In the genomic region with DNA sequence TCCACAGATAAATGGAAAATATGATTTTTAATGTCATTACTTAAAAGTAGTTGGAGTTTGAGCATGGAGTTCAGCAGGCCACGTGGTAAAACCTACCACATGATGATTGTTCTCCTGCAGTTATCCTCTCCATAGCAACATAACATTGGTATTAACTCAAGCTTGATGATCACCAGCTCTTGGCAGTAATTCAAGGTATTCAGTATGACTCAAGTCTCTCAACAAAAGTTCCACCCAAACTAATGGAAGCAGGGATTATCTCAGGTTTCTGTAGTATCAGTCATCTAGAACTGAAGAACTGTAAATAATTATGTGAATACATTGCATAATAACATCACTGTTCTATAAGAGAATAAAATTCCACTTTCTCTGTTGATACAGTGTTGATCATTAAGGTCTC, we compare ENCODE assay signal across 12 cellular contexts. TPM values are rescaled to one million over a fixed set of nuclear protein-coding genes. Genes with fewer than 3 reads are reported as not detected.
A peak's percentile ranks its signal among the peaks of the same experiment; 100 is the strongest.
DNase-seq lines count a peak whose midpoint lies in the region; ATAC-seq, FAIRE-seq and TF ChIP-seq lines count a peak whose summit lies in the region.
"Had no signal": no experiment of that assay in that cellular context is flagged by ENCODE, and none has a peak within 500 bp of the region (broad histone marks: within the 10 kb centered on the region; RNA-seq: fewer than 3 reads in every experiment).

No MANE protein-coding gene starts in this region.

- H3K14ac ChIP-seq in IMR-90 (replicated peaks; ENCODE audit: low read depth, low read length): no peak overlapping the region

- in situ Hi-C loops in IMR-90 (cut with MboI; ENCODE audit: low sequenced_read_pairs): loop anchor here (25.0 kb wide), 1 partner anchor 1094 kb away; a partner anchor contains a TSS

- POLR2A ChIA-PET in IMR-90 (lab: Charles Lee; ENCODE audit: unreplicated experiment): no interaction called here

- no peak overlapping the region for H4K91ac ChIP-seq in IMR-90 (ENCODE audit: insufficient read depth, low read depth, low read length)

- H2BK20ac ChIP-seq in IMR-90 (ENCODE audit: low read depth, low read length): no peak overlapping the region

- BruUV-seq in IMR-90 (replicated peaks; lab: Mats Ljungman, UMichigan): no TSS peak

- H3K9me3 ChIP-seq in IMR-90 (ENCODE audit: control insufficient read depth, insufficient read depth, low read length): no peaks in the 10 kb centered on the region

- H3K36me3 ChIP-seq in IMR-90 (ENCODE audit: control insufficient read depth, insufficient read depth, low read length) (no peaks in the 10 kb centered on the region), bronchial epithelial cell (ENCODE audit: control insufficient read depth, insufficient read depth, low read length) (no peaks in the 10 kb centered on the region), mesendoderm (ENCODE audit: control insufficient read depth, insufficient read depth, low read length) (no peaks in the 10 kb centered on the region)

- no peak overlapping the region for H3K4me3 ChIP-seq in IMR-90 (ENCODE audit: insufficient read depth, low read depth, low read length)
- no peak overlapping the region for H3K4me3 ChIP-seq in bronchial epithelial cell (ENCODE audit: low read depth, low read length)
- H3K4me3 ChIP-seq in mesendoderm (ENCODE audit: low read length): no peak overlapping the region

- TF ChIP-seq POLR2A in IMR-90 (IDR thresholded peaks at IDR 0.05; ENCODE audit: low read depth, low read length): no peak

- no peaks in the 10 kb centered on the region for H3K79me1 ChIP-seq in IMR-90 (ENCODE audit: low read depth in 1 of 2, low read length in 2 of 2)
- H3K79me1 ChIP-seq in mesendoderm (ENCODE audit: low read length): no peaks in the 10 kb centered on the region

- no peak overlapping the region for H3K56ac ChIP-seq in IMR-90 (ENCODE audit: extremely low read depth, insufficient read depth, low read length)
- H3K56ac ChIP-seq in mesendoderm (ENCODE audit: low read length): no peak overlapping the region

- H3K23ac ChIP-seq in IMR-90 (ENCODE audit: low read depth, low read length): no peak overlapping the region
- no peak overlapping the region for H3K23ac ChIP-seq in mesendoderm (ENCODE audit: low read length)

- H2AFZ ChIP-seq in IMR-90 (replicated peaks; ENCODE audit: low read length, poor library complexity): no peak overlapping the region

- H2BK15ac ChIP-seq in IMR-90 (ENCODE audit: low read depth, low read length) (no peak overlapping the region), mesendoderm (replicated peaks; ENCODE audit: low read depth) (no peak overlapping the region)

- no peak overlapping the region for H3K9ac ChIP-seq in IMR-90 (ENCODE audit: low read depth, low read length)
- H3K9ac ChIP-seq in mesendoderm (ENCODE audit: low read length): no peak overlapping the region

- H3K27me3 ChIP-seq in IMR-90 (ENCODE audit: control insufficient read depth, insufficient read depth, low read length) (no peaks in the 10 kb centered on the region), bronchial epithelial cell (ENCODE audit: control insufficient read depth, insufficient read depth, low read length) (no peaks in the 10 kb centered on the region), mesendoderm (ENCODE audit: insufficient read depth, low read length, poor library complexity) (no peaks in the 10 kb centered on the region)

- TF ChIP-seq RAD21 in IMR-90 (IDR thresholded peaks at IDR 0.05; ENCODE audit: low read length): no peak

- no peaks in the 10 kb centered on the region for H3K79me2 ChIP-seq in mesendoderm (ENCODE audit: control insufficient read depth, insufficient read depth, low read length)

- H4K8ac ChIP-seq in IMR-90 (ENCODE audit: low read depth in 2 of 2, low read length in 2 of 2): no peak overlapping the region
- no peak overlapping the region for H4K8ac ChIP-seq in mesendoderm (ENCODE audit: low read depth, low read length)

- CTCF ChIA-PET in IMR-90 (lab: Yijun Ruan, JAX): interaction anchor here (0.5 kb wide), 1 partner anchor 19 kb away, joined by 3 read pairs; no protein-coding TSS in a partner anchor

- H2BK5ac ChIP-seq in IMR-90 (ENCODE audit: low read depth, low read length, poor library complexity, severe bottlenecking): no peak overlapping the region
- no peak overlapping the region for H2BK5ac ChIP-seq in mesendoderm (ENCODE audit: low read length)

- H3K27ac ChIP-seq in IMR-90 (ENCODE audit: insufficient read depth, low read length): no peak overlapping the region
- H3K27ac ChIP-seq in mesendoderm (ENCODE audit: low read depth, low read length): no peak overlapping the region

- peak; percentile 79 for ATAC-seq in IMR-90 (ENCODE audit: low read depth)
- no peak for ATAC-seq in GM18498 (IDR thresholded peaks at IDR 0.05; ENCODE audit: unreplicated experiment)
- no peak for ATAC-seq in HG02852 (IDR thresholded peaks at IDR 0.05; ENCODE audit: unreplicated experiment)

- dilution Hi-C loops in IMR-90 (cut with HindIII; ENCODE audit: low sequenced_read_pairs, unreplicated experiment): no loop called here

- H2AK9ac ChIP-seq in IMR-90 (replicated peaks; ENCODE audit: low read depth, low read length, poor library complexity): no peak overlapping the region

- intact Hi-C loops in IMR-90 (cut with micrococcal nuclease): loop anchor here (5.0 to 10.0 kb wide), 2 partner anchors 106 to 1092 kb away; a partner anchor contains a TSS

- H4K20me1 ChIP-seq in IMR-90 (ENCODE audit: insufficient read depth, low read length): no peaks in the 10 kb centered on the region

- H4K5ac ChIP-seq in IMR-90 (ENCODE audit: low read depth, low read length) (no peak overlapping the region), mesendoderm (ENCODE audit: low read length) (no peak overlapping the region)

- H3K4me2 ChIP-seq in IMR-90 (ENCODE audit: low read depth, low read length) (no peak overlapping the region), mesendoderm (ENCODE audit: low read length) (no peak overlapping the region)

- no peak overlapping the region for H3K18ac ChIP-seq in IMR-90 (ENCODE audit: low read depth, low read length)
- H3K18ac ChIP-seq in mesendoderm (ENCODE audit: low read length): no peak overlapping the region

- H2AK5ac ChIP-seq in IMR-90 (ENCODE audit: low read depth, low read length): no peak overlapping the region
- H2AK5ac ChIP-seq in mesendoderm (ENCODE audit: low read length): no peak overlapping the region

- H2BK120ac ChIP-seq in IMR-90 (ENCODE audit: low read depth, low read length) (no peak overlapping the region), mesendoderm (ENCODE audit: low read depth, low read length) (no peak overlapping the region)

- H3K4me1 ChIP-seq in IMR-90 (ENCODE audit: control insufficient read depth, insufficient read depth, low read length): no peaks in the 10 kb centered on the region
- H3K4me1 ChIP-seq in mesendoderm (ENCODE audit: control insufficient read depth, low read depth, low read length): no peaks in the 10 kb centered on the region

- TF ChIP-seq CTCF in AG09319 (IDR thresholded peaks at IDR 0.05; ENCODE audit: low read depth, low read length) (no peak), IMR-90 (conservative IDR thresholded peaks at IDR 0.05; ENCODE audit: low read depth, low read length) (no peak), bronchial epithelial cell (IDR thresholded peaks at IDR 0.05; ENCODE audit: insufficient read depth, low read length, severe bottlenecking) (no peak)

- DNase-seq in AG09319 (ENCODE audit: extremely low read depth, low read depth): peak; percentile 24
- DNase-seq in IMR-90: peak; percentile 100
- DNase-seq in bronchial epithelial cell (ENCODE audit: low read depth): peak; percentile 100
- DNase-seq in mesendoderm: peak; percentile 40
- no peak for DNase-seq in activated CD4-positive, alpha-beta T cell treated with anti-CD3 and anti-CD28 coated beads, Interleukin-2, amount 50 U/mL, for 1 hour
- no peak for DNase-seq in NCI-H2196 (lab: John Stamatoyannopoulos, UW; ENCODE audit: unreplicated experiment)
- DNase-seq: occipital lobe had no signal

- FAIRE-seq in bronchial epithelial cell (lab: Jason Lieb, UNC): no peak
- FAIRE-seq: G401.6, H1 had no signal

- no CpG with 5 or more reads among the region's 1 CpG for WGBS in IMR-90 (ENCODE audit: extremely low coverage in 2 of 2, insufficient read length in 1 of 2), 2 experiments
- no CpG with 5 or more reads among the region's 1 CpG for WGBS in mesendoderm (ENCODE audit: extremely low coverage, insufficient coverage, low lambda C conversion rate)

- H3K4ac ChIP-seq in IMR-90 (ENCODE audit: low read depth, low read length) (no peak overlapping the region), mesendoderm (ENCODE audit: low read depth, low read length) (no peak overlapping the region)

- H3K9me1 ChIP-seq in IMR-90 (ENCODE audit: insufficient read depth, low read length): no peaks in the 10 kb centered on the region

TF ChIP-seq in IMR-90, 13 proteins besides CTCF, POLR2A, EP300 and RAD21 (continues in another document):
- TF ChIP-seq MXI1 (IDR thresholded peaks at IDR 0.05; ENCODE audit: borderline replicate concordance, low read depth, low read length): peak; percentile 41; the same call in 1 of the 2 replicates
- peak; percentile 93 for TF ChIP-seq CEBPB (IDR thresholded peaks at IDR 0.05; ENCODE audit: low read depth, low read length)
- no peak for TF ChIP-seq CHD1 (IDR thresholded peaks at IDR 0.05; ENCODE audit: low read depth, low read length)
- TF ChIP-seq, protein P1, sequence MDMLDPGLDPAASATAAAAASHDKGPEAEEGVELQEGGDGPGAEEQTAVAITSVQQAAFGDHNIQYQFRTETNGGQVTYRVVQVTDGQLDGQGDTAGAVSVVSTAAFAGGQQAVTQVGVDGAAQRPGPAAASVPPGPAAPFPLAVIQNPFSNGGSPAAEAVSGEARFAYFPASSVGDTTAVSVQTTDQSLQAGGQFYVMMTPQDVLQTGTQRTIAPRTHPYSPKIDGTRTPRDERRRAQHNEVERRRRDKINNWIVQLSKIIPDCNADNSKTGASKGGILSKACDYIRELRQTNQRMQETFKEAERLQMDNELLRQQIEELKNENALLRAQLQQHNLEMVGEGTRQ (IDR thresholded peaks at IDR 0.05; ENCODE audit: low read depth, low read length): peak; percentile 97
- peak; percentile 86 for TF ChIP-seq FOS (IDR thresholded peaks at IDR 0.05; ENCODE audit: low read depth, low read length)

RNA-seq across cellular contexts. Expression of a gene that starts 22.9 kb away (rescaled TPM):
- total RNA-seq in IMR-90 (2012; rRNA removed) (not detected in 2 replicates), bronchial epithelial cell (not detected in 2 replicates)
- not detected in 2 replicates for polyA plus RNA-seq in IMR-90 (2012; rRNA removed)
- polyA plus RNA-seq in IMR-90 (2012; cell fraction: cytosol; rRNA removed): not detected in 2 replicates
- not detected in 2 replicates for polyA plus RNA-seq in IMR-90 (2012; cell fraction: nucleus; rRNA removed; ENCODE audit: low replicate concordance)
- polyA plus RNA-seq in mesendoderm (2013, experiment 1 of 2): not detected
- polyA plus RNA-seq in mesendoderm (2013, experiment 2 of 2): not detected
- total RNA-seq: H1, occipital lobe, urinary bladder had no signal
- polyA plus RNA-seq: H1, urinary bladder had no signal

Comparison
In these comparisons a context has a peak if more than half of its experiments do, and no peak if none do; other contexts are left out.
1. DNase-seq: peak in AG09319 (single experiment), IMR-90 (single experiment), bronchial epithelial cell (single experiment) and mesendoderm (single experiment); none in activated CD4-positive, alpha-beta T cell treated with anti-CD3 and anti-CD28 coated beads, Interleukin-2, amount 50 U/mL, for 1 hour (single experiment) and NCI-H2196 (single experiment).